Comparison of ENCODE assay signal across 11 cellular contexts in the genomic region with DNA sequence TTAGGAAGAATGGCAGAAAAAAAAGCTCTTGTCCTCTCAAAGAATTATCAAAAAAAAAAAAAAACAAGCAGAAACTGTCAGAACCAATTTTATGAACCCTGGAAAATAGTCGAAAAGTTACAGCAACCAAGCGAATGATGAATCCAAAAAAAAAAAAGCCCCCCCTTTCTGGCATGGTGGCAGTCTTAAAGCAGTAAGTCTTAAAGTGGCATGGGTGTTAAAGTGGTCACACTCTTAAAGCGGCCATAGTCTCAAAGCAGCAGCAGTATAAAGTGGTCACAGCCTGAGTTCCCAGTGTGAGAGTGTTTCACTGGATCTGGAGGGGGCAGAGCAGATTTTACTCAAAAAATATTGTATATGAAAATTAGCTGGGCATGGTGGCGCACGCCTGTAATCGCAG.
"Had no signal": no experiment of that assay in that cellular context is flagged by ENCODE, and none has a peak within 500 bp of the region (broad histone marks: within the 10 kb centered on the region; RNA-seq: fewer than 3 reads in every experiment).

No MANE protein-coding gene starts in this region.

- H3K4me3 ChIP-seq: adrenal gland, ascending aorta, body of pancreas, breast epithelium, cardiac muscle cell had no signal

- H3K36me3 ChIP-seq: adrenal gland, ascending aorta, brain microvascular endothelial cell, breast epithelium, cardiac muscle cell had no signal

- H3K9me3 ChIP-seq: adrenal gland, ascending aorta, body of pancreas, breast epithelium had no signal

- ATAC-seq: activated naive CD4-positive, alpha-beta T cell treated with anti-CD3 and anti-CD28 coated beads, Interleukin-2, amount 50 U/mL, for 72 hours; activated naive CD8-positive, alpha-beta T cell treated with anti-CD3 and anti-CD28 coated beads, Interleukin-2, amount 50 U/mL, for 24 hours; activated T-cell treated with anti-CD3 and anti-CD28 coated beads, Interleukin-2, amount 50 U/mL, for 4 hours; activated T-cell treated with anti-CD3 and anti-CD28 coated beads, Interleukin-2, amount 50 U/mL, for 72 hours; activated T-helper 17 cell treated with anti-CD3 and anti-CD28 coated beads, Interleukin-2, amount 50 U/mL, for 72 hours; body of pancreas had no signal

- H3K4me1 ChIP-seq: adrenal gland, ascending aorta, body of pancreas, breast epithelium had no signal

- H3K27ac ChIP-seq: adrenal gland, ascending aorta, body of pancreas, brain microvascular endothelial cell, breast epithelium, cardiac muscle cell had no signal
